8 cellular contexts compared by ENCODE assay signal in genomic region chr19:3358392-3358918, GRCh38. TPM values are rescaled to one million over a fixed set of nuclear protein-coding genes. Genes with fewer than 3 reads are reported as not detected.
A peak's percentile ranks its signal among the peaks of the same experiment; 100 is the strongest.
DNase-seq lines count a peak whose midpoint lies in the region; ATAC-seq and TF ChIP-seq lines count a peak whose summit lies in the region.

No MANE protein-coding gene starts in this region.

- peaks cover 0 to 15% (median 2%) of the 10 kb centered on the region in 7 donors for H3K9me3 Mint-ChIP-seq in CD14-positive monocyte

- TF ChIP-seq CTCF in CD14-positive monocyte (IDR thresholded peaks at IDR 0.05) (no peak), OCI-LY7 (conservative IDR thresholded peaks at IDR 0.05; ENCODE audit: low read length) (no peak), neutrophil (IDR thresholded peaks at IDR 0.05) (no peak), foreskin keratinocyte (conservative IDR thresholded peaks at IDR 0.05) (no peak)

- no TSS peak for BruUV-seq in OCI-LY7 (replicated peaks; lab: Mats Ljungman, UMichigan)

- H3K27ac Mint-ChIP-seq in CD14-positive monocyte, result peak overlapping the region in 1 of 7 donors; percentile 63

- H4K20me1 ChIP-seq in OCI-LY7 (ENCODE audit: insufficient read depth, low read length), result no peaks in the 10 kb centered on the region

- ATAC-seq in GM21528 (IDR thresholded peaks at IDR 0.05; ENCODE audit: low FRiP score, unreplicated experiment) (no peak), foreskin keratinocyte (no peak), HG02852 (IDR thresholded peaks at IDR 0.05; ENCODE audit: unreplicated experiment) (no peak)

- H3K9me3 ChIP-seq in OCI-LY7 (ENCODE audit: low read length), result no peaks in the 10 kb centered on the region
- no peaks in the 10 kb centered on the region for H3K9me3 ChIP-seq in effector memory CD4-positive, alpha-beta T cell (ENCODE audit: control insufficient read depth, low read length)
- H3K9me3 ChIP-seq in neutrophil, result no peaks in the 10 kb centered on the region

- no peak for DNase-seq in CD14-positive monocyte (ENCODE audit: low spot score)
- DNase-seq in OCI-LY7 (ENCODE audit: low spot score), result no peak
- no peak for DNase-seq in effector memory CD4-positive, alpha-beta T cell
- no peak for DNase-seq in HuH-7 (ENCODE audit: low spot score)
- no peak for DNase-seq in foreskin keratinocyte

- H3K36me3 ChIP-seq in OCI-LY7 (ENCODE audit: insufficient read depth, low read length) (no peaks in the 10 kb centered on the region), neutrophil (no peaks in the 10 kb centered on the region)
- H3K36me3 ChIP-seq in effector memory CD4-positive, alpha-beta T cell (ENCODE audit: control insufficient read depth, insufficient read depth, low read length), result no peaks in the 10 kb centered on the region

- peaks cover 6% of the 10 kb centered on the region in 2 donors for H3K36me3 Mint-ChIP-seq in CD14-positive monocyte

- H2AFZ ChIP-seq in OCI-LY7 (ENCODE audit: low read length), result no peak overlapping the region

- H3K4me1 Mint-ChIP-seq in CD14-positive monocyte, result peaks cover 29% of the 10 kb centered on the region

- H3K4me3 ChIP-seq in OCI-LY7 (ENCODE audit: low read depth, low read length, poor library complexity, severe bottlenecking) (peak overlapping the region; percentile 57), neutrophil (ENCODE audit: low read depth in 1 of 2, low read length in 1 of 2) (peak overlapping the region; percentile 67 to 73)
- H3K4me3 ChIP-seq in effector memory CD4-positive, alpha-beta T cell (ENCODE audit: insufficient read depth, low read depth, low read length, poor library complexity, severe bottlenecking), result peak overlapping the region; percentile 73

- H3K4me2 ChIP-seq in OCI-LY7 (ENCODE audit: low read length), result peak overlapping the region; percentile 60

- no peaks in the 10 kb centered on the region for H3K79me2 ChIP-seq in OCI-LY7 (ENCODE audit: insufficient read depth, low read depth, low read length)

- H3K27ac ChIP-seq in OCI-LY7 (ENCODE audit: low read depth, low read length, poor library complexity, severe bottlenecking) (no peak overlapping the region), neutrophil (peak overlapping the region; percentile 38), foreskin keratinocyte (no peak overlapping the region)
- peak overlapping the region; percentile 25 for H3K27ac ChIP-seq in effector memory CD4-positive, alpha-beta T cell (ENCODE audit: insufficient read depth, low read length, poor library complexity, severe bottlenecking)

- POLR2A ChIA-PET in OCI-LY7 (lab: Charles Lee), result no interaction called here

- H3K27me3 Mint-ChIP-seq in CD14-positive monocyte (ENCODE audit: low read depth in 3 of 3), result peaks cover 18 to 23% (median 19%) of the 10 kb centered on the region in 3 donors

- H3K9me2 ChIP-seq in OCI-LY7 (ENCODE audit: insufficient read depth, low read length), result no peaks in the 10 kb centered on the region

- H3K4me3 Mint-ChIP-seq in CD14-positive monocyte, result peak overlapping the region; percentile 88 to 93

- CTCF ChIA-PET in OCI-LY7 (lab: Charles Lee; ENCODE audit: unreplicated experiment), result no interaction called here

- intact Hi-C loops in CD14-positive monocyte (cut with micrococcal nuclease), result no loop called here
- intact Hi-C loops in OCI-LY7 (cut with micrococcal nuclease; ENCODE audit: unreplicated experiment), result no loop called here

- H3K4me1 ChIP-seq in OCI-LY7 (ENCODE audit: insufficient read depth, low read length, poor library complexity, severe bottlenecking), result peaks cover 15% of the 10 kb centered on the region
- peaks cover 20% of the 10 kb centered on the region for H3K4me1 ChIP-seq in effector memory CD4-positive, alpha-beta T cell (ENCODE audit: control insufficient read depth, insufficient read depth, low read length, poor library complexity, severe bottlenecking)
- peaks cover 20 to 25% of the 10 kb centered on the region in 2 experiments for H3K4me1 ChIP-seq in neutrophil (ENCODE audit: control insufficient read depth in 1 of 2, insufficient read depth in 1 of 2, low read depth in 1 of 2, low read length in 1 of 2)
- H3K4me1 ChIP-seq in foreskin keratinocyte, result no peaks in the 10 kb centered on the region

- no peaks in the 10 kb centered on the region for H3K27me3 ChIP-seq in effector memory CD4-positive, alpha-beta T cell (replicated peaks; ENCODE audit: control insufficient read depth, insufficient read depth, low read length, poor library complexity, severe bottlenecking)
- peaks cover 22% of the 10 kb centered on the region for H3K27me3 ChIP-seq in neutrophil
- peaks cover 21% of the 10 kb centered on the region for H3K27me3 ChIP-seq in foreskin keratinocyte

RNA-seq across cellular contexts. Expression of gene NFIC, which starts 7.9 kb away (rescaled TPM):
- polyA plus RNA-seq in CD14-positive monocyte (10 to 100 TPM in 1 of 2 donors, 1 to 10 TPM in 1; 7.0 to 11.5 TPM), foreskin keratinocyte (17.7 and 20.3 TPM in 2 replicates)
- 1.0 and 1.7 TPM in 2 replicates for total RNA-seq in OCI-LY7 (2014; rRNA removed; shearing (Covaris generic))
- total RNA-seq in OCI-LY7 (2022) (1.5 and 1.8 TPM in 2 replicates), foreskin keratinocyte (43.6 and 45.1 TPM in 2 replicates)

Comparison
In these comparisons a context has a peak if more than half of its experiments do, and no peak if none do; other contexts are left out.
1. H3K27ac ChIP-seq: peak in effector memory CD4-positive, alpha-beta T cell (single experiment) and neutrophil (single experiment); none in OCI-LY7 (single experiment) and foreskin keratinocyte (single experiment).
2. RNA of gene NFIC, which starts 7.9 kb away (total RNA-seq): 43.6 to 45.1 TPM in foreskin keratinocyte; 1.0 to 1.8 TPM in OCI-LY7; every median in the first group is over 10 times any median in the second.
3. Peak in every context shown above with its lines, with median percentiles within 50 percentile points of each other: H3K4me3 ChIP-seq.